Comparison of ENCODE assay signal across 1 cellular context in genomic region chr7:144418931-144419330, GRCh38. TPM values are rescaled to one million over a fixed set of nuclear protein-coding genes. Genes with fewer than 3 reads are reported as not detected.
"Had no signal": no experiment of that assay in that cellular context is flagged by ENCODE, and none has a peak within 500 bp of the region (broad histone marks: within the 10 kb centered on the region; RNA-seq: fewer than 3 reads in every experiment).

No MANE protein-coding gene starts in this region.

RNA-seq across cellular contexts. Expression of gene NOBOX, which starts 15.4 kb away (rescaled TPM):
- polyA plus RNA-seq: esophagus had no signal
